In the genomic region with DNA sequence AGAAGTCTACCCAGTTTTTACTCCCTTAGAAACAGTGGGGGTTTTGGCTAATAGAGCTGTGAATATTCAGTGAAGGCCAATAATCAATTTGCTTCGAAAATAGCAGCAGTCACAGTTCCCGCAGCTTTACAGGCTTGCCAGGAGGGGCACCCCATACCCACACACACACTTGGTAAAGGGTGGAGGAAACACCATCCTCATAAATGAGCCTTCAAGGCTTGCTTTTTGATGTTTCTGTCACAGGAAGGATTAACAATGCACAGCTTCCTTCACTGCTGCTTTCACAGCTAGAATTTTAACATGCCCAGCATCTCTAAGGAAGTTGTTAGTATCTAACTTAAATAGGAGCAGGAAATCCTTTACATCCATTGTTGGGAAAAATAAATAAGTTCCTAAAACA, we compare ENCODE assay signal across 23 cellular contexts.
A peak's percentile ranks its signal among the peaks of the same experiment; 100 is the strongest.
DNase-seq lines count a peak whose midpoint lies in the region; ATAC-seq and TF ChIP-seq lines count a peak whose summit lies in the region.
"Had no signal": no experiment of that assay in that cellular context is flagged by ENCODE, and none has a peak within 500 bp of the region (broad histone marks: within the 10 kb centered on the region; RNA-seq: fewer than 3 reads in every experiment).

No MANE protein-coding gene starts in this region.

- H3K4me3 ChIP-seq in OCI-LY1 (ENCODE audit: low read depth, low read length, poor library complexity, severe bottlenecking) (no peak overlapping the region), epithelial cell of proximal tubule (ENCODE audit: low read depth, low read length) (no peak overlapping the region), neuron (ENCODE audit: low read length) (no peak overlapping the region), PC-9 (no peak overlapping the region)
- H3K4me3 ChIP-seq: MG63 had no signal

- no peak overlapping the region for H3K23ac ChIP-seq in H9 (ENCODE audit: insufficient read length, low read depth, low read length)

- DNase-seq in H9 (peak; percentile 41), epithelial cell of proximal tubule (ENCODE audit: low read depth) (no peak), PC-9 (no peak), COLO668 (lab: John Stamatoyannopoulos, UW; ENCODE audit: unreplicated experiment) (no peak)
- DNase-seq: activated B cell treated with CpG ODN at 0.5 μM for 24 hours; activated CD4-positive, alpha-beta T cell treated with anti-CD3 and anti-CD28 coated beads, Interleukin-2, amount 50 U/mL, for 48 hours; activated CD8-positive, alpha-beta memory T cell treated with anti-CD3 and anti-CD28 coated beads, Interleukin-2, amount 50 U/mL, for 4 hours; aorta; cortex of kidney; mammary epithelial cell; MG63; NCI-H1417; NCI-H2171; NCI-H526; nucleus accumbens; stimulated activated CD4-positive, alpha-beta T cell treated with anti-CD3 and anti-CD28 coated beads, Interleukin-2, amount 100 ng/mL, for 48 hours; stimulated activated naive CD4-positive, alpha-beta T cell had no signal

- H3K4ac ChIP-seq in H9 (ENCODE audit: low read depth, low read length) = no peak overlapping the region

- H4K8ac ChIP-seq in H9 (replicated peaks; ENCODE audit: insufficient read length, low read depth, low read length) = no peak overlapping the region

- intact Hi-C loops in PC-9 (cut with micrococcal nuclease; ENCODE audit: unreplicated experiment) = no loop called here

- peaks cover 13% of the 10 kb centered on the region; the same call in 1 of the 2 replicates for H3K4me1 ChIP-seq in H9 (ENCODE audit: insufficient read depth, low read length)
- peaks cover 4% of the 10 kb centered on the region for H3K4me1 ChIP-seq in OCI-LY1 (ENCODE audit: insufficient read depth, low read length, severe bottlenecking)
- peaks cover 13% of the 10 kb centered on the region for H3K4me1 ChIP-seq in neuron (ENCODE audit: insufficient read depth, low read length)
- no peaks in the 10 kb centered on the region for H3K4me1 ChIP-seq in PC-9 (replicated peaks; ENCODE audit: insufficient read depth)

- H3K56ac ChIP-seq in H9 (ENCODE audit: insufficient read length, low read depth, low read length) = no peak overlapping the region

- no peak overlapping the region for H3K4me3 Mint-ChIP-seq in H9
- H3K4me3 Mint-ChIP-seq: activated B cell treated with CpG ODN at 0.5 μM for 24 hours; T-helper 2 cell treated with Interferon-gamma antibody and Interleukin-4, amounts not matched to agents 5 μg/mL and 100 μg/mL, for 36 hours had no signal

- no peak overlapping the region for H3K18ac ChIP-seq in H9 (ENCODE audit: insufficient read length, low read depth, low read length)

- no peak overlapping the region for H4K5ac ChIP-seq in H9 (ENCODE audit: insufficient read length, low read depth, low read length)

- H3K27me3 ChIP-seq in H9 (ENCODE audit: insufficient read depth, low read length) = no peaks in the 10 kb centered on the region
- no peaks in the 10 kb centered on the region for H3K27me3 ChIP-seq in OCI-LY1 (ENCODE audit: insufficient read depth, low read length)
- no peaks in the 10 kb centered on the region for H3K27me3 ChIP-seq in neuron (ENCODE audit: insufficient read depth, low read length)
- no peaks in the 10 kb centered on the region for H3K27me3 ChIP-seq in PC-9 (ENCODE audit: insufficient read depth, low read depth)
- H3K27me3 ChIP-seq: MG63 had no signal

- POLR2A ChIA-PET in PC-9 (lab: Charles Lee; ENCODE audit: unreplicated experiment) = no interaction called here

- WGBS in H9 (ENCODE audit: extremely low coverage, insufficient read length, low lambda C conversion rate) = no CpG with 5 or more reads among the region's 2 CpGs

- H3K79me1 ChIP-seq in H9 (ENCODE audit: insufficient read depth, low read depth, low read length, poor library complexity, severe bottlenecking) = no peaks in the 10 kb centered on the region

- H4K91ac ChIP-seq in H9 (ENCODE audit: insufficient read length, low read depth, low read length) = no peak overlapping the region

- H3K27ac Mint-ChIP-seq in H9 = peak overlapping the region in 1 of 3 experiments; percentile 95; a peak in 4 of 7 replicates
- H3K27ac Mint-ChIP-seq: activated B cell treated with CpG ODN at 0.5 μM for 24 hours; activated naive CD4-positive, alpha-beta T cell treated with anti-CD3 and anti-CD28 coated beads, Interleukin-2, amount 50 U/mL, for 72 hours; T-helper 2 cell treated with Interferon-gamma antibody and Interleukin-4, amounts not matched to agents 5 μg/mL and 100 μg/mL, for 36 hours had no signal

- no peak overlapping the region for H2BK5ac ChIP-seq in H9 (ENCODE audit: insufficient read length, low read length)

- H3T11ph ChIP-seq in H9 (ENCODE audit: low read length) = no peak overlapping the region

- H3K36me3 Mint-ChIP-seq in H9 (ENCODE audit: insufficient read depth in 1 of 3, low read depth in 3 of 3) = peaks cover 0 to 13% (median 11%) of the 10 kb centered on the region in 3 experiments; a peak in 4 of 7 replicates
- H3K36me3 Mint-ChIP-seq: activated naive CD4-positive, alpha-beta T cell treated with anti-CD3 and anti-CD28 coated beads, Interleukin-2, amount 50 U/mL, for 72 hours had no signal

- H4K20me1 ChIP-seq in H9 (ENCODE audit: control insufficient read depth, insufficient read depth, insufficient read length) (no peaks in the 10 kb centered on the region), OCI-LY1 (ENCODE audit: insufficient read depth, low read length) (no peaks in the 10 kb centered on the region), PC-9 (ENCODE audit: insufficient read depth) (no peaks in the 10 kb centered on the region)

- TF ChIP-seq CTCF in H9 (conservative IDR thresholded peaks at IDR 0.05) (peak; percentile 51), OCI-LY1 (IDR thresholded peaks at IDR 0.05; ENCODE audit: low read length) (peak; percentile 17; the same call in 1 of the 2 replicates), epithelial cell of proximal tubule (conservative IDR thresholded peaks at IDR 0.05; ENCODE audit: low read depth, low read length) (peak; percentile 17), PC-9 (conservative IDR thresholded peaks at IDR 0.05) (no peak)

- peaks cover 38 to 42% of the 10 kb centered on the region in 2 experiments for H3K4me1 Mint-ChIP-seq in H9
- H3K4me1 Mint-ChIP-seq: activated B cell treated with CpG ODN at 0.5 μM for 24 hours had no signal

- no peaks in the 10 kb centered on the region for H3K9me3 ChIP-seq in H9 (ENCODE audit: control insufficient read depth, low read depth, low read length)
- H3K9me3 ChIP-seq in OCI-LY1 (ENCODE audit: low read length) = no peaks in the 10 kb centered on the region
- no peaks in the 10 kb centered on the region for H3K9me3 ChIP-seq in neuron (ENCODE audit: low read length)
- H3K9me3 ChIP-seq in PC-9 (ENCODE audit: insufficient read depth, low read depth) = no peaks in the 10 kb centered on the region
- H3K9me3 ChIP-seq: MG63 had no signal

- BruUV-seq in PC-9 (replicated peaks; lab: Mats Ljungman, UMichigan) = no TSS peak

- H3K36me3 ChIP-seq in OCI-LY1 (ENCODE audit: insufficient read depth, low read length) (no peaks in the 10 kb centered on the region), neuron (ENCODE audit: insufficient read depth, low read length) (no peaks in the 10 kb centered on the region), PC-9 (ENCODE audit: low read depth) (no peaks in the 10 kb centered on the region)
- H3K36me3 ChIP-seq: MG63 had no signal

- H2AK5ac ChIP-seq in H9 (ENCODE audit: insufficient read length, low read length) = no peak overlapping the region

- H3K23me2 ChIP-seq in H9 (ENCODE audit: insufficient read length, low read depth, low read length, poor library complexity, severe bottlenecking) = no peaks in the 10 kb centered on the region

- H3K27me3 Mint-ChIP-seq in H9 (ENCODE audit: low read depth) = no peaks in the 10 kb centered on the region; the same call in 1 of the 2 replicates
- H3K27me3 Mint-ChIP-seq: activated B cell treated with CpG ODN at 0.5 μM for 24 hours had no signal

- CTCF ChIA-PET in PC-9 (lab: Charles Lee) = no interaction called here

- H3K9me3 Mint-ChIP-seq in H9 = peaks cover 2 to 11% of the 10 kb centered on the region in 2 experiments; a peak in 3 of 5 replicates
- H3K9me3 Mint-ChIP-seq: activated B cell treated with CpG ODN at 0.5 μM for 24 hours had no signal

- H3K4me2 ChIP-seq in H9 (ENCODE audit: insufficient read depth, insufficient read length, low read length) (no peak overlapping the region), OCI-LY1 (ENCODE audit: low read length) (no peak overlapping the region), PC-9 (no peak overlapping the region)

- no peak for ATAC-seq in HG03521 (IDR thresholded peaks at IDR 0.05; ENCODE audit: unreplicated experiment)
- ATAC-seq: activated naive CD4-positive, alpha-beta T cell treated with anti-CD3 and anti-CD28 coated beads, Interleukin-2, amount 50 U/mL, for 72 hours had no signal

- H3K9ac ChIP-seq in H9 (ENCODE audit: extremely low read depth, insufficient read length, low read length) (no peak overlapping the region), OCI-LY1 (ENCODE audit: low read length) (no peak overlapping the region)

- H3K27ac ChIP-seq in H9 (ENCODE audit: insufficient read length, low read depth, low read length) (no peak overlapping the region), OCI-LY1 (ENCODE audit: low read depth, low read length, poor library complexity, severe bottlenecking) (no peak overlapping the region), PC-9 (no peak overlapping the region)
- H3K27ac ChIP-seq: C4-2B had no signal

- H3K79me2 ChIP-seq in H9 (ENCODE audit: insufficient read depth, low read length) = no peaks in the 10 kb centered on the region
- no peaks in the 10 kb centered on the region for H3K79me2 ChIP-seq in OCI-LY1 (ENCODE audit: insufficient read depth, low read length)
- H3K79me2 ChIP-seq in PC-9 (ENCODE audit: low read depth) = no peaks in the 10 kb centered on the region

- no peak overlapping the region for H3K14ac ChIP-seq in H9 (ENCODE audit: insufficient read depth, low read length)

- H3F3A ChIP-seq in OCI-LY1 (ENCODE audit: insufficient read depth, low read length) = no peaks in the 10 kb centered on the region
- H3F3A ChIP-seq in PC-9 (ENCODE audit: insufficient read depth, low read depth) = no peaks in the 10 kb centered on the region

- H3K9me2 ChIP-seq in OCI-LY1 (ENCODE audit: low read depth, low read length) (no peaks in the 10 kb centered on the region), PC-9 (ENCODE audit: insufficient read depth) (no peaks in the 10 kb centered on the region)

- no peak overlapping the region for H2BK120ac ChIP-seq in H9 (ENCODE audit: low read depth, low read length, poor library complexity, severe bottlenecking)

- H2BK12ac ChIP-seq in H9 (ENCODE audit: insufficient read length, low read depth, low read length) = no peak overlapping the region

- no peak overlapping the region for H2BK15ac ChIP-seq in H9 (ENCODE audit: low read depth, low read length)

- H2AFZ ChIP-seq in H9 (ENCODE audit: low read length) (no peak overlapping the region), OCI-LY1 (ENCODE audit: low read length) (no peak overlapping the region), neuron (ENCODE audit: low read depth, low read length) (peak overlapping the region; percentile 69), PC-9 (no peak overlapping the region)

- no peak overlapping the region for H2BK20ac ChIP-seq in H9 (ENCODE audit: low read depth, low read length, poor library complexity, severe bottlenecking)
